Comparison of ENCODE assay signal across 8 cellular contexts in genomic region chr1:22709891-22710687, GRCh38. TPM values are rescaled to one million over a fixed set of nuclear protein-coding genes. Genes with fewer than 3 reads are reported as not detected.
A peak's percentile ranks its signal among the peaks of the same experiment; 100 is the strongest.
DNase-seq lines count a peak whose midpoint lies in the region; ATAC-seq and FAIRE-seq lines count a peak whose summit lies in the region.

No MANE protein-coding gene starts in this region.

- no peak overlapping the region for H2BK120ac ChIP-seq in neuronal stem cell (ENCODE audit: low read depth, low read length)

- CTCF ChIA-PET in activated CD8-positive, alpha-beta memory T cell treated with anti-CD3 and anti-CD28 coated beads, Interleukin-2, amount 10 ng/mL, durations not matched to agents 7 days and 5 days (lab: Charles Lee), result no interaction called here

- H3K9me3 Mint-ChIP-seq in activated CD8-positive, alpha-beta memory T cell treated with anti-CD3 and anti-CD28 coated beads, Interleukin-2, amount 10 ng/mL, durations not matched to agents 7 days and 5 days (ENCODE audit: low read depth), result no peaks in the 10 kb centered on the region

- peak overlapping the region; percentile 55 for H3K9ac ChIP-seq in neuronal stem cell (ENCODE audit: low read depth, low read length, poor library complexity)

- peak overlapping the region; percentile 63 for H3K27ac ChIP-seq in neuronal stem cell (replicated peaks; ENCODE audit: low read length)

- H3K36me3 Mint-ChIP-seq in activated CD8-positive, alpha-beta memory T cell treated with anti-CD3 and anti-CD28 coated beads, Interleukin-2, amount 10 ng/mL, durations not matched to agents 7 days and 5 days, result no peaks in the 10 kb centered on the region

- peak overlapping the region; percentile 91 for H2AFZ ChIP-seq in neuronal stem cell (ENCODE audit: low read length)

- peak overlapping the region; percentile 40 for H2AK5ac ChIP-seq in neuronal stem cell (ENCODE audit: low read depth, low read length)

- H4K8ac ChIP-seq in neuronal stem cell (ENCODE audit: low read depth, low read length), result no peak overlapping the region

- H3K14ac ChIP-seq in neuronal stem cell (ENCODE audit: low read length), result no peak overlapping the region

- no CpG with 5 or more reads among the region's 47 CpGs for WGBS in neuronal stem cell (ENCODE audit: extremely low coverage in 2 of 2, insufficient read length in 2 of 2, insufficient replicate concordance in 1 of 2), 2 donors

- H4K91ac ChIP-seq in neuronal stem cell (ENCODE audit: low read depth, low read length, poor library complexity), result no peak overlapping the region

- FAIRE-seq in frontal cortex (lab: Jason Lieb, UNC), result no peak

- H3K18ac ChIP-seq in neuronal stem cell (ENCODE audit: low read length), result peak overlapping the region; percentile 61

- H3K4ac ChIP-seq in neuronal stem cell (ENCODE audit: low read length), result no peak overlapping the region

- peaks cover 0 to 2% (median 0%) of the 10 kb centered on the region in 3 experiments for H3K27me3 ChIP-seq in neuronal stem cell (ENCODE audit: control insufficient read depth in 3 of 3, insufficient read depth in 3 of 3, low read depth in 1 of 3, low read length in 3 of 3)

- peak overlapping the region; percentile 17 for H2BK15ac ChIP-seq in neuronal stem cell (ENCODE audit: low read length)

- no peak overlapping the region for H3K4me3 Mint-ChIP-seq in activated CD8-positive, alpha-beta memory T cell treated with anti-CD3 and anti-CD28 coated beads, Interleukin-2, amount 10 ng/mL, durations not matched to agents 7 days and 5 days

- peaks cover 0 to 4% of the 10 kb centered on the region in 2 donors for H3K36me3 ChIP-seq in neuronal stem cell (replicated peaks in 1 of 2; ENCODE audit: control insufficient read depth in 2 of 2, insufficient read depth in 2 of 2, low read length in 2 of 2)

- peaks cover 12% of the 10 kb centered on the region for H3K79me1 ChIP-seq in neuronal stem cell (ENCODE audit: low read depth, low read length)

- ATAC-seq in activated CD8-positive, alpha-beta memory T cell treated with anti-CD3 and anti-CD28 coated beads, Interleukin-2, amount 10 ng/mL, durations not matched to agents 7 days and 5 days, result peak; percentile 21
- no peak for ATAC-seq in GM21390 (IDR thresholded peaks at IDR 0.05; ENCODE audit: unreplicated experiment)
- ATAC-seq in HG03460 (IDR thresholded peaks at IDR 0.05; ENCODE audit: unreplicated experiment), result no peak

- peaks cover 68% of the 10 kb centered on the region for H3K27me3 Mint-ChIP-seq in activated CD8-positive, alpha-beta memory T cell treated with anti-CD3 and anti-CD28 coated beads, Interleukin-2, amount 10 ng/mL, durations not matched to agents 7 days and 5 days

- no peak overlapping the region for H2BK12ac ChIP-seq in neuronal stem cell (ENCODE audit: low read length)

- H3K4me3 ChIP-seq in neuronal stem cell (ENCODE audit: low read length in 2 of 2), result peak overlapping the region; percentile 53 to 86

- DNase-seq in NCI-H345 (lab: John Stamatoyannopoulos, UW), result peak; percentile 56
- no peak for DNase-seq in NCI-H345 treated with DMSO at 0.1 percent for 48 hours (lab: John Stamatoyannopoulos, UW; ENCODE audit: unreplicated experiment)
- DNase-seq in NCI-H1694 (lab: John Stamatoyannopoulos, UW), result peak; percentile 11
- no peak for DNase-seq in activated CD8-positive, alpha-beta memory T cell treated with anti-CD3 and anti-CD28 coated beads, Interleukin-2, amount 10 ng/mL, durations not matched to agents 7 days and 5 days
- peak; percentile 74 to 82 for DNase-seq in frontal cortex (ENCODE audit: low spot score in 2 of 2)
- peak; percentile 73 for DNase-seq in neuronal stem cell (ENCODE audit: low spot score)

- peaks cover 12 to 13% of the 10 kb centered on the region in 2 donors for H3K4me1 ChIP-seq in neuronal stem cell (ENCODE audit: control insufficient read depth in 2 of 2, insufficient read depth in 1 of 2, low read depth in 1 of 2, low read length in 2 of 2)

- H3K27ac Mint-ChIP-seq in activated CD8-positive, alpha-beta memory T cell treated with anti-CD3 and anti-CD28 coated beads, Interleukin-2, amount 10 ng/mL, durations not matched to agents 7 days and 5 days, result no peak overlapping the region

- no peaks in the 10 kb centered on the region for H3K9me3 ChIP-seq in neuronal stem cell (replicated peaks in 1 of 2; ENCODE audit: control insufficient read depth in 2 of 2, insufficient read depth in 1 of 2, low read depth in 1 of 2, low read length in 2 of 2)

- no peak overlapping the region for H3K23ac ChIP-seq in neuronal stem cell (ENCODE audit: low read depth, low read length, poor library complexity)

- H3K4me1 Mint-ChIP-seq in activated CD8-positive, alpha-beta memory T cell treated with anti-CD3 and anti-CD28 coated beads, Interleukin-2, amount 10 ng/mL, durations not matched to agents 7 days and 5 days, result peaks cover 26% of the 10 kb centered on the region

- H2BK5ac ChIP-seq in neuronal stem cell (ENCODE audit: low read length), result peak overlapping the region; percentile 27

- H3K4me2 ChIP-seq in neuronal stem cell (ENCODE audit: insufficient read depth, low read length, poor library complexity, severe bottlenecking), result peak overlapping the region; percentile 86

RNA-seq across cellular contexts. Expression of gene EPHB2, which starts 0.6 kb away (rescaled TPM):
- under 1 TPM; 0.09 TPM for total RNA-seq in activated CD8-positive, alpha-beta memory T cell treated with anti-CD3 and anti-CD28 coated beads, Interleukin-2, amount 10 ng/mL, durations not matched to agents 7 days and 5 days
- 22.8 TPM for total RNA-seq in frontal cortex
- 25.3 TPM for polyA plus RNA-seq in neuronal stem cell (2013, experiment 1 of 2)
- polyA plus RNA-seq in neuronal stem cell (2013, experiment 2 of 2), result 26.4 TPM

RNA-seq across cellular contexts. Expression of gene C1QB, which starts 57.1 kb away (rescaled TPM):
- not detected for total RNA-seq in activated CD8-positive, alpha-beta memory T cell treated with anti-CD3 and anti-CD28 coated beads, Interleukin-2, amount 10 ng/mL, durations not matched to agents 7 days and 5 days
- total RNA-seq in frontal cortex, result 5.3 TPM
- polyA plus RNA-seq in neuronal stem cell (2013, experiment 1 of 2), result not detected
- polyA plus RNA-seq in neuronal stem cell (2013, experiment 2 of 2), result not detected

Comparison
In these comparisons a context has a peak if more than half of its experiments do, and no peak if none do; other contexts are left out.
1. DNase-seq: peak in NCI-H345 (single experiment), NCI-H1694 (single experiment), frontal cortex (2 of 2) and neuronal stem cell (single experiment); none in NCI-H345 treated with DMSO at 0.1 percent for 48 hours (single experiment) and activated CD8-positive, alpha-beta memory T cell treated with anti-CD3 and anti-CD28 coated beads, Interleukin-2, amount 10 ng/mL, durations not matched to agents 7 days and 5 days (single experiment).
2. RNA of gene EPHB2, which starts 0.6 kb away (total RNA-seq): 22.8 TPM in frontal cortex (single experiment); 0.09 TPM in activated CD8-positive, alpha-beta memory T cell treated with anti-CD3 and anti-CD28 coated beads, Interleukin-2, amount 10 ng/mL, durations not matched to agents 7 days and 5 days; every median in the first group is over 10 times any median in the second.